ENCODE assay signal across 9 cellular contexts in genomic region chr6:111589366-111589765, GRCh38. TPM values are rescaled to one million over a fixed set of nuclear protein-coding genes. Genes with fewer than 3 reads are reported as not detected.
DNase-seq lines count a peak whose midpoint lies in the region; ATAC-seq and TF ChIP-seq lines count a peak whose summit lies in the region.
"Had no signal": no experiment of that assay in that cellular context is flagged by ENCODE, and none has a peak within 500 bp of the region (broad histone marks: within the 10 kb centered on the region; RNA-seq: fewer than 3 reads in every experiment).

No MANE protein-coding gene starts in this region.

- POLR2A ChIA-PET in RWPE1 (lab: Yijun Ruan, JAX; ENCODE audit: low non-redundant PET) = no interaction called here

- H3K27me3 ChIP-seq in gastrocnemius medialis (no peaks in the 10 kb centered on the region), endodermal cell (ENCODE audit: control insufficient read depth, insufficient read depth, low read length, poor library complexity, severe bottlenecking) (no peaks in the 10 kb centered on the region)

- H3K27ac Mint-ChIP-seq in endodermal cell = no peak overlapping the region
- H3K27ac Mint-ChIP-seq in CD14-positive monocyte = peak overlapping the region in 3 of 7 donors; percentile 9 to 49 (median 45)

- H3K4me1 Mint-ChIP-seq in endodermal cell (peaks cover 8% of the 10 kb centered on the region), CD14-positive monocyte (peaks cover 40% of the 10 kb centered on the region)

- no peak overlapping the region for H3K9ac ChIP-seq in endodermal cell (ENCODE audit: extremely low read depth, low read length, poor library complexity, severe bottlenecking)

- H3K4me3 ChIP-seq in fibroblast of mammary gland (ENCODE audit: control insufficient read depth, low read depth, low read length) (no peak overlapping the region), gastrocnemius medialis (no peak overlapping the region), endodermal cell (ENCODE audit: low read length) (no peak overlapping the region)

- no peak overlapping the region for H3K4me3 Mint-ChIP-seq in endodermal cell
- no peak overlapping the region for H3K4me3 Mint-ChIP-seq in CD14-positive monocyte

- WGBS in endodermal cell (ENCODE audit: insufficient coverage in 1 of 2, insufficient read length in 1 of 2), 2 experiments = 90 to 100% methylated on average over 2 to 3 of the region's 3 CpGs

- H3K27me3 Mint-ChIP-seq in endodermal cell (ENCODE audit: insufficient read depth) (no peaks in the 10 kb centered on the region), CD14-positive monocyte (ENCODE audit: low read depth in 3 of 3) (no peaks in the 10 kb centered on the region)

- H3K27ac ChIP-seq in RWPE1 (peak overlapping the region; percentile 95), gastrocnemius medialis (peak overlapping the region; percentile 92 to 95 (median 94)), endodermal cell (ENCODE audit: low read depth, low read length) (no peak overlapping the region)

- DNase-seq in GM03348 (ENCODE audit: low spot score) (peak; percentile 85), RWPE1 (ENCODE audit: low spot score) (peak; percentile 95), fibroblast of mammary gland (ENCODE audit: low read depth) (peak; percentile 96), gastrocnemius medialis (peak in 1 of 2 donors; percentile 69), NCI-H2029 treated with DMSO at 0.1 percent for 48 hours (lab: John Stamatoyannopoulos, UW) (no peak), endodermal cell (no peak), CD14-positive monocyte (ENCODE audit: low spot score) (no peak)
- DNase-seq: activated gamma-delta T cell treated with Interleukin-2 at 50 U/mL for 16 hours had no signal

- no peak for TF ChIP-seq CTCF in RWPE1 (conservative IDR thresholded peaks at IDR 0.05; ENCODE audit: low read depth)
- no peak for TF ChIP-seq CTCF in fibroblast of mammary gland (conservative IDR thresholded peaks at IDR 0.05; ENCODE audit: control insufficient read depth, insufficient read depth, low read depth, low read length)
- TF ChIP-seq CTCF in gastrocnemius medialis (IDR thresholded peaks at IDR 0.05 in 4 of 5, conservative IDR thresholded peaks at IDR 0.05 in 1 of 5) = no peak
- TF ChIP-seq CTCF in endodermal cell (conservative IDR thresholded peaks at IDR 0.05) = no peak
- TF ChIP-seq CTCF in CD14-positive monocyte (IDR thresholded peaks at IDR 0.05) = no peak

- H3K4me1 ChIP-seq in gastrocnemius medialis (peaks cover 59 to 72% of the 10 kb centered on the region in 2 donors), endodermal cell (ENCODE audit: control insufficient read depth, insufficient read depth, low read length) (peaks cover 6% of the 10 kb centered on the region)

- intact Hi-C loops in gastrocnemius medialis (cut with DNase I; ENCODE audit: low total_unique reads) = no loop called here
- intact Hi-C loops in CD14-positive monocyte (cut with micrococcal nuclease) = no loop called here

- ATAC-seq in gastrocnemius medialis (peak in 1 of 2 donors; percentile 26), HG03442 (IDR thresholded peaks at IDR 0.05; ENCODE audit: unreplicated experiment) (no peak)

- CTCF ChIA-PET in RWPE1 (lab: Yijun Ruan, JAX) = interaction anchor here (0.6 kb wide), 1 partner anchor 379 kb away, joined by 4 read pairs; no protein-coding TSS in a partner anchor

- H3K36me3 ChIP-seq in gastrocnemius medialis (no peaks in the 10 kb centered on the region), endodermal cell (ENCODE audit: control insufficient read depth, insufficient read depth, low read length) (no peaks in the 10 kb centered on the region)

- no peak for TF ChIP-seq POLR2A in gastrocnemius medialis (IDR thresholded peaks at IDR 0.05)

- H3K9me3 Mint-ChIP-seq in endodermal cell = no peaks in the 10 kb centered on the region
- peaks cover 0 to 2% (median 0%) of the 10 kb centered on the region in 7 donors for H3K9me3 Mint-ChIP-seq in CD14-positive monocyte

- H3K36me3 Mint-ChIP-seq in endodermal cell (ENCODE audit: low read depth) = peaks cover 6% of the 10 kb centered on the region
- H3K36me3 Mint-ChIP-seq in CD14-positive monocyte = peaks cover 17 to 39% of the 10 kb centered on the region in 2 donors

- no peaks in the 10 kb centered on the region for H3K9me3 ChIP-seq in gastrocnemius medialis
- H3K9me3 ChIP-seq in endodermal cell (ENCODE audit: control insufficient read depth, low read length) = no peaks in the 10 kb centered on the region

- in situ Hi-C loops in gastrocnemius medialis (cut with MboI; ENCODE audit: low sequenced_read_pairs in 4 of 4) = no loop called here

RNA-seq across cellular contexts. Expression of gene TRAF3IP2, which starts 16.3 kb away (rescaled TPM):
- total RNA-seq in gastrocnemius medialis (10 to 100 TPM; 11.0 to 31.1 (median 17.3) TPM), endodermal cell (10 to 100 TPM; 15.1 to 18.8 TPM)
- polyA plus RNA-seq in endodermal cell (2013, experiment 1 of 2) = 3.9 TPM
- polyA plus RNA-seq in endodermal cell (2013, experiment 2 of 2) = 5.3 TPM
- polyA plus RNA-seq in CD14-positive monocyte = 1 to 10 TPM; 1.9 to 3.6 TPM

Comparison
In these comparisons a context has a peak if more than half of its experiments do, and no peak if none do; other contexts are left out.
1. DNase-seq: peak in GM03348 (single experiment), RWPE1 (single experiment) and fibroblast of mammary gland (single experiment); none in NCI-H2029 treated with DMSO at 0.1 percent for 48 hours (single experiment), endodermal cell (single experiment) and CD14-positive monocyte (single experiment).